In the genomic region with DNA sequence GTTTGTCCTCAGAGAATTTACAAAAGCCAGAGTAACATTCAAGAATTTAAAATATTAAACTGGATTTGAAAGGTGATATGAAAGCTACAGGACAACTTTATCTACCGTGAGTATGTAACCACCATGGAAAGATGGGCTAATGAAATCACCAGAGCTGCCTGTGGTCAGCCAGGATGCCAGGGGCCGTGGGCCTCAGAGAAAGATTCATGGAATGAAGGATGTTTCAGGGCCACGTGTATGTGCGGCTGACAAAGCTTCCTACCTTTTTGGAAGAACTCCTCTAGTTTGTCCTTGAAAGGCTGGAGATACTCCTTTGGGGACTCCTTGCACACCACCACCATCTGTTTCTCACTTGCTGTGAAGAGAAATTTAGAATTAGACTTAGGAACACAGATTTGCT, we compare ENCODE assay signal across 16 cellular contexts.
A peak's percentile ranks its signal among the peaks of the same experiment; 100 is the strongest.
DNase-seq lines count a peak whose midpoint lies in the region; ATAC-seq and TF ChIP-seq lines count a peak whose summit lies in the region.
"Had no signal": no experiment of that assay in that cellular context is flagged by ENCODE, and none has a peak within 500 bp of the region (broad histone marks: within the 10 kb centered on the region; RNA-seq: fewer than 3 reads in every experiment).

No MANE protein-coding gene starts in this region.

- DNase-seq in ELR (ENCODE audit: low read depth) (peak; percentile 61), RWPE2 (ENCODE audit: low spot score) (no peak), epithelial cell of prostate (ENCODE audit: low read depth, low spot score) (no peak), renal cortical epithelial cell (ENCODE audit: low read depth) (peak; percentile 49), mucosa of descending colon (no peak), GM13977 (ENCODE audit: low spot score) (no peak), SHP77 (lab: John Stamatoyannopoulos, UW) (no peak)
- DNase-seq in stimulated activated CD4-positive, alpha-beta T cell treated with anti-CD3 and anti-CD28 coated beads, Interleukin-12 subunit alpha, Interleukin-12 subunit beta, amount 100 ng/mL, for 4 hours: no peak
- DNase-seq: activated gamma-delta T cell; body of pancreas; naive thymus-derived CD4-positive, alpha-beta T cell; NCI-H1694 treated with DMSO at 0.1 percent for 48 hours; NCI-H526 treated with DMSO at 0.1 percent for 48 hours; stimulated activated naive CD8-positive, alpha-beta T cell treated with anti-CD3 and anti-CD28 coated beads, Interleukin-15, amount 100 ng/mL, for 72 hours; T-cell had no signal

- ATAC-seq in RWPE2 (ENCODE audit: low read depth) (no peak), mucosa of descending colon (no peak)
- ATAC-seq: body of pancreas; left lobe of liver; naive thymus-derived CD4-positive, alpha-beta T cell; stimulated activated naive CD8-positive, alpha-beta T cell treated with anti-CD3 and anti-CD28 coated beads, Interleukin-15, amount 100 ng/mL, for 72 hours; T-cell had no signal

- no peaks in the 10 kb centered on the region for H3K36me3 ChIP-seq in RWPE2 (ENCODE audit: low read depth)
- H3K36me3 ChIP-seq in mucosa of descending colon (ENCODE audit: low read depth): no peaks in the 10 kb centered on the region

- H3K27ac ChIP-seq in RWPE2 (ENCODE audit: poor library complexity, severe bottlenecking) (peak overlapping the region; percentile 85), epithelial cell of prostate (peak overlapping the region; percentile 71)
- H3K27ac ChIP-seq: body of pancreas had no signal

- H3K27me3 ChIP-seq in RWPE2 (ENCODE audit: insufficient read depth, poor library complexity, severe bottlenecking): no peaks in the 10 kb centered on the region
- H3K27me3 ChIP-seq: body of pancreas had no signal

- H3K4me1 ChIP-seq in RWPE2 (ENCODE audit: insufficient read depth, poor library complexity, severe bottlenecking) (peaks cover 38% of the 10 kb centered on the region), mucosa of descending colon (ENCODE audit: low read depth) (no peaks in the 10 kb centered on the region)
- H3K4me1 ChIP-seq: body of pancreas had no signal

- H3K4me3 ChIP-seq in RWPE2 (ENCODE audit: severe bottlenecking) (no peak overlapping the region), mucosa of descending colon (no peak overlapping the region)
- H3K4me3 ChIP-seq: body of pancreas had no signal

- intact Hi-C loops in mucosa of descending colon (cut with DNase I, micrococcal nuclease): no loop called here

- H3K9me3 ChIP-seq in RWPE2 (ENCODE audit: severe bottlenecking): no peaks in the 10 kb centered on the region
- H3K9me3 ChIP-seq in mucosa of descending colon: no peaks in the 10 kb centered on the region
- H3K9me3 ChIP-seq: body of pancreas had no signal

- TF ChIP-seq CTCF in RWPE2 (IDR thresholded peaks at IDR 0.05; ENCODE audit: poor library complexity, severe bottlenecking): no peak
- no peak for TF ChIP-seq CTCF in mucosa of descending colon (IDR thresholded peaks at IDR 0.05)
- TF ChIP-seq CTCF in GM13977 (IDR thresholded peaks at IDR 0.05; ENCODE audit: extremely low read depth, insufficient read depth, missing control alignments): no peak

- in situ Hi-C loops in GM13977 (cut with MboI; ENCODE audit: low pct_unique_long_range_greater_than_20kb, low sequenced_read_pairs, unreplicated experiment): no loop called here

Comparison
In these comparisons a context has a peak if more than half of its experiments do, and no peak if none do; other contexts are left out.
1. DNase-seq: peak in ELR (single experiment) and renal cortical epithelial cell (single experiment); none in RWPE2 (single experiment), epithelial cell of prostate (single experiment), mucosa of descending colon (0 of 3), GM13977 (single experiment), stimulated activated CD4-positive, alpha-beta T cell treated with anti-CD3 and anti-CD28 coated beads, Interleukin-12 subunit alpha, Interleukin-12 subunit beta, amount 100 ng/mL, for 4 hours (single experiment) and SHP77 (0 of 2).